ENCODE assay signal across 29 cellular contexts in genomic region chr7:19610194-19610943, GRCh38.
"Had no signal": no experiment of that assay in that cellular context is flagged by ENCODE, and none has a peak within 500 bp of the region (broad histone marks: within the 10 kb centered on the region; RNA-seq: fewer than 3 reads in every experiment).

No MANE protein-coding gene starts in this region.

- H3K4me3 Mint-ChIP-seq: activated CD8-positive, alpha-beta memory T cell treated with anti-CD3 and anti-CD28 coated beads, Interleukin-2, amount 10 ng/mL, durations not matched to agents 7 days and 5 days; activated CD8-positive, alpha-beta T cell treated with anti-CD3 and anti-CD28 coated beads, Interleukin-2, amount 10 ng/mL, durations not matched to agents 7 days and 5 days; activated naive CD8-positive, alpha-beta T cell; activated T-cell treated with anti-CD3 and anti-CD28 coated beads, Interleukin-2, amount 50 U/mL, for 24 hours; activated T-helper 1 cell treated with anti-CD3 and anti-CD28 coated beads, Interleukin-12 subunit alpha, Interleukin-12 subunit beta, Interleukin-2, Interleukin-4 antibody, amounts not matched to agents 30 ng/mL and 10 ng/mL and 1 ng/mL, durations not matched to agents 14 hours and 24 hours and 36 hours; T-helper 17 cell; WTC11 had no signal

- H3K36me3 ChIP-seq: brain microvascular endothelial cell, MG63, Peyer's patch had no signal

- H3K36me3 Mint-ChIP-seq: activated CD8-positive, alpha-beta memory T cell treated with anti-CD3 and anti-CD28 coated beads, Interleukin-2, amount 10 ng/mL, durations not matched to agents 7 days and 5 days; activated naive CD8-positive, alpha-beta T cell; WTC11 had no signal

- H3K27ac Mint-ChIP-seq: activated CD8-positive, alpha-beta memory T cell treated with anti-CD3 and anti-CD28 coated beads, Interleukin-2, amount 10 ng/mL, durations not matched to agents 7 days and 5 days; activated CD8-positive, alpha-beta T cell treated with anti-CD3 and anti-CD28 coated beads, Interleukin-2, amount 10 ng/mL, durations not matched to agents 7 days and 5 days; activated naive CD8-positive, alpha-beta T cell; activated T-cell treated with anti-CD3 and anti-CD28 coated beads, Interleukin-2, amount 50 U/mL, for 24 hours; activated T-helper 1 cell treated with anti-CD3 and anti-CD28 coated beads, Interleukin-12 subunit alpha, Interleukin-12 subunit beta, Interleukin-2, Interleukin-4 antibody, amounts not matched to agents 30 ng/mL and 10 ng/mL and 1 ng/mL, durations not matched to agents 14 hours and 24 hours and 36 hours; T-helper 17 cell; WTC11 had no signal

- H3K9me3 ChIP-seq: MG63, Peyer's patch had no signal

- H3K4me1 ChIP-seq: Peyer's patch had no signal

- ATAC-seq: activated CD8-positive, alpha-beta memory T cell treated with anti-CD3 and anti-CD28 coated beads, Interleukin-2, amount 10 ng/mL, durations not matched to agents 7 days and 5 days; activated CD8-positive, alpha-beta T cell treated with anti-CD3 and anti-CD28 coated beads, Interleukin-2, amount 10 ng/mL, durations not matched to agents 7 days and 5 days; T-helper 17 cell; WTC11 had no signal

- H3K27ac ChIP-seq: brain microvascular endothelial cell, Peyer's patch, RWPE1 had no signal

- H3K27me3 ChIP-seq: brain microvascular endothelial cell, Peyer's patch had no signal

- H3K9me3 Mint-ChIP-seq: activated T-helper 1 cell treated with anti-CD3 and anti-CD28 coated beads, Interleukin-12 subunit alpha, Interleukin-12 subunit beta, Interleukin-2, Interleukin-4 antibody, amounts not matched to agents 30 ng/mL and 10 ng/mL and 1 ng/mL, durations not matched to agents 14 hours and 24 hours and 36 hours had no signal

- DNase-seq: activated CD4-positive, alpha-beta T cell treated with anti-CD3 and anti-CD28 coated beads for 48 hours; activated CD4-positive, alpha-beta T cell treated with anti-CD3 and anti-CD28 coated beads, Interleukin-2, amount 50 U/mL, for 4 hours; activated CD4-positive, CD25-positive, alpha-beta regulatory T cell treated with anti-CD3 and anti-CD28 coated beads, Interleukin-2, amount 50 U/mL, for 72 hours; activated CD8-positive, alpha-beta memory T cell treated with anti-CD3 and anti-CD28 coated beads, Interleukin-2, amount 10 ng/mL, durations not matched to agents 7 days and 5 days; activated CD8-positive, alpha-beta T cell treated with anti-CD3 and anti-CD28 coated beads, Interleukin-2, amount 10 ng/mL, durations not matched to agents 7 days and 5 days; activated effector memory CD4-positive, alpha-beta T cell treated with Interleukin-2 at 50 U/mL for 16 hours; activated naive CD4-positive, alpha-beta T cell; activated T-cell treated with anti-CD3 and anti-CD28 coated beads, Interleukin-2, amount 50 U/mL, for 24 hours; brain microvascular endothelial cell; caudate nucleus; KBM-7; MG63; MV-4-11; NCI-H1092 treated with DMSO at 0.1 percent for 48 hours; NCI-H1417 treated with DMSO at 0.1 percent for 48 hours; NCI-H1694; NCI-H2029; NCI-H2107; NCI-H526 treated with DMSO at 0.1 percent for 48 hours; NK-92 treated with Interleukin-12 subunit alpha and Interleukin-12 subunit beta, amount 100 ng/mL, for 24 hours; OCI-M1; Peyer's patch; SHP77 treated with DMSO at 0.1 percent for 48 hours; T-helper 17 cell; T-helper 9 cell had no signal

- H3K4me1 Mint-ChIP-seq: activated CD8-positive, alpha-beta memory T cell treated with anti-CD3 and anti-CD28 coated beads, Interleukin-2, amount 10 ng/mL, durations not matched to agents 7 days and 5 days; T-helper 17 cell; WTC11 had no signal

- H3K4me3 ChIP-seq: MG63, Peyer's patch had no signal
